Comparison of ENCODE assay signal across 1 cellular context in genomic region chr22:24093855-24094254, GRCh38.
TF ChIP-seq lines count a peak whose summit lies in the region.

No MANE protein-coding gene starts in this region.

TF ChIP-seq in K562, 482 proteins besides CTCF, POLR2A, EP300 and RAD21:
- TF ChIP-seq ZBTB33 (CRISPR knock-in tag; IDR thresholded peaks at IDR 0.05) (0 out of 2 replicates have a peak, but pooled peaks have one; percentile 40), ZBTB17 (CRISPR knock-in tag; IDR thresholded peaks at IDR 0.05) (no peak)
